ENCODE assay signal across 10 cellular contexts in the genomic region with DNA sequence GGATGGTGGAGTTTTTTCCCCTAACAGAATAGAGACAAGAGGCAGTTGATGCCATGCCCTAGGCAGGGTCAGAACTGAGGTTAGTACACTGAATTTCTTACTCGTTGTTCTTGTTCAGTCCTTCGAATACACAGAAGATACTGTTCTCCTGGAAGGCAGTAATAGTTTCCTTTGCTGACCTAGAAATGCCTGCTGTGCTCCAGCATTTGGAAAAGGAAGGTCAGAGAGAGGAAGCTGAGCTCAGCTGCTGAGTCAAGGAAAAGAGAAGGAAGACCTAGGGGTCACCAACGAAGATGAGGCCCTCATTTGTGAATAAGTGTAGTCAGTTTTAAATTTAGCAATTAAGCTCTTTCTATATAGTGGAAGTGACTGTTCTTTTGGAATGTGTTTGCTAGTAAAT.
DNase-seq lines count a peak whose midpoint lies in the region; ATAC-seq and TF ChIP-seq lines count a peak whose summit lies in the region.
"Had no signal": no experiment of that assay in that cellular context is flagged by ENCODE, and none has a peak within 500 bp of the region (broad histone marks: within the 10 kb centered on the region; RNA-seq: fewer than 3 reads in every experiment).

No MANE protein-coding gene starts in this region.

- no peaks in the 10 kb centered on the region for H3K36me3 Mint-ChIP-seq in dendritic cell treated with granulocyte-macrophage colony-stimulating factor and Interleukin-4, amounts not matched to agents 40 ng/mL and 50 ng/mL, for 4 days (ENCODE audit: low read depth)
- H3K36me3 Mint-ChIP-seq in stimulated activated memory B cell treated with anti-CD40 and anti-IgM and Interleukin-4, amounts not matched to agents 10 μg/mL and 1 μg/mL and 100 μg/mL, for 72 hours: peaks cover 17% of the 10 kb centered on the region

- peak overlapping the region; percentile 46 to 80 for H3K27ac ChIP-seq in testis

- peaks cover 30% of the 10 kb centered on the region for H3K4me1 Mint-ChIP-seq in dendritic cell treated with granulocyte-macrophage colony-stimulating factor and Interleukin-4, amounts not matched to agents 40 ng/mL and 50 ng/mL, for 4 days (ENCODE audit: low read depth)
- H3K4me1 Mint-ChIP-seq in stimulated activated memory B cell treated with anti-CD40 and anti-IgM and Interleukin-4, amounts not matched to agents 10 μg/mL and 1 μg/mL and 100 μg/mL, for 72 hours: peaks cover 17% of the 10 kb centered on the region

- TF ChIP-seq POLR2A in testis (IDR thresholded peaks at IDR 0.05): no peak

- intact Hi-C loops in dendritic cell treated with granulocyte-macrophage colony-stimulating factor and Interleukin-4, amounts not matched to agents 40 ng/mL and 50 ng/mL, for 4 days (cut with micrococcal nuclease): no loop called here
- intact Hi-C loops in testis (cut with DNase I; ENCODE audit: low total_unique reads): no loop called here

- no peak for TF ChIP-seq CTCF in testis (IDR thresholded peaks at IDR 0.05)

- H3K4me3 ChIP-seq in testis: no peak overlapping the region

- 21 to 24% methylated on average over 3 of the region's 3 CpGs for WGBS in testis, 2 donors

- H3K27me3 ChIP-seq in testis: no peaks in the 10 kb centered on the region

- H3K9me3 ChIP-seq in testis: no peaks in the 10 kb centered on the region

- no peaks in the 10 kb centered on the region for H3K36me3 ChIP-seq in testis (ENCODE audit: low read depth, missing control alignments)

- DNase-seq in RPMI7951 (ENCODE audit: low read depth): peak; percentile 56
- peak; percentile 38 for DNase-seq in midbrain (lab: John Stamatoyannopoulos, UW)
- peak; percentile 55 for DNase-seq in testis
- no peak for DNase-seq in stimulated activated CD4-positive, alpha-beta T cell treated with anti-CD3 and anti-CD28 coated beads, Interleukin-4, amount 100 ng/mL, for 24 hours
- no peak for DNase-seq in hippocampal formation (lab: John Stamatoyannopoulos, UW)
- DNase-seq: stimulated activated naive CD8-positive, alpha-beta T cell treated with anti-CD3 and anti-CD28 coated beads, Interleukin-15, Interleukin-2, amounts not matched to agents 100 U/mL and 50 U/mL, for 24 hours had no signal

- H3K4me3 Mint-ChIP-seq in dendritic cell treated with granulocyte-macrophage colony-stimulating factor and Interleukin-4, amounts not matched to agents 40 ng/mL and 50 ng/mL, for 4 days: no peak overlapping the region
- no peak overlapping the region for H3K4me3 Mint-ChIP-seq in stimulated activated memory B cell treated with anti-CD40 and anti-IgM and Interleukin-4, amounts not matched to agents 10 μg/mL and 1 μg/mL and 100 μg/mL, for 72 hours

- no peak for ATAC-seq in stimulated activated memory B cell treated with anti-CD40 and anti-IgM and Interleukin-4, amounts not matched to agents 10 μg/mL and 1 μg/mL and 100 μg/mL, for 72 hours
- ATAC-seq in HG02840 (IDR thresholded peaks at IDR 0.05; ENCODE audit: low FRiP score, unreplicated experiment): no peak
- ATAC-seq: stimulated activated naive CD8-positive, alpha-beta T cell treated with anti-CD3 and anti-CD28 coated beads, Interleukin-15, Interleukin-2, amounts not matched to agents 100 U/mL and 50 U/mL, for 24 hours had no signal

- no peaks in the 10 kb centered on the region for H3K27me3 Mint-ChIP-seq in dendritic cell treated with granulocyte-macrophage colony-stimulating factor and Interleukin-4, amounts not matched to agents 40 ng/mL and 50 ng/mL, for 4 days
- no peaks in the 10 kb centered on the region for H3K27me3 Mint-ChIP-seq in stimulated activated memory B cell treated with anti-CD40 and anti-IgM and Interleukin-4, amounts not matched to agents 10 μg/mL and 1 μg/mL and 100 μg/mL, for 72 hours
- H3K27me3 Mint-ChIP-seq: progenitor cell of endocrine pancreas had no signal

- no peaks in the 10 kb centered on the region for H3K9me3 Mint-ChIP-seq in dendritic cell treated with granulocyte-macrophage colony-stimulating factor and Interleukin-4, amounts not matched to agents 40 ng/mL and 50 ng/mL, for 4 days
- H3K9me3 Mint-ChIP-seq in stimulated activated memory B cell treated with anti-CD40 and anti-IgM and Interleukin-4, amounts not matched to agents 10 μg/mL and 1 μg/mL and 100 μg/mL, for 72 hours: peaks cover 8% of the 10 kb centered on the region

- peaks cover 21% of the 10 kb centered on the region for H3K4me1 ChIP-seq in testis

- peak overlapping the region; percentile 1 for H3K27ac Mint-ChIP-seq in dendritic cell treated with granulocyte-macrophage colony-stimulating factor and Interleukin-4, amounts not matched to agents 40 ng/mL and 50 ng/mL, for 4 days
- no peak overlapping the region for H3K27ac Mint-ChIP-seq in stimulated activated memory B cell treated with anti-CD40 and anti-IgM and Interleukin-4, amounts not matched to agents 10 μg/mL and 1 μg/mL and 100 μg/mL, for 72 hours
- H3K27ac Mint-ChIP-seq: progenitor cell of endocrine pancreas had no signal

Comparison
In these comparisons a context has a peak if more than half of its experiments do, and no peak if none do; other contexts are left out.
1. DNase-seq: peak in RPMI7951 (single experiment), midbrain (single experiment) and testis (single experiment); none in stimulated activated CD4-positive, alpha-beta T cell treated with anti-CD3 and anti-CD28 coated beads, Interleukin-4, amount 100 ng/mL, for 24 hours (single experiment) and hippocampal formation (0 of 2).